Comparison of ENCODE assay signal across 30 cellular contexts in the genomic region with DNA sequence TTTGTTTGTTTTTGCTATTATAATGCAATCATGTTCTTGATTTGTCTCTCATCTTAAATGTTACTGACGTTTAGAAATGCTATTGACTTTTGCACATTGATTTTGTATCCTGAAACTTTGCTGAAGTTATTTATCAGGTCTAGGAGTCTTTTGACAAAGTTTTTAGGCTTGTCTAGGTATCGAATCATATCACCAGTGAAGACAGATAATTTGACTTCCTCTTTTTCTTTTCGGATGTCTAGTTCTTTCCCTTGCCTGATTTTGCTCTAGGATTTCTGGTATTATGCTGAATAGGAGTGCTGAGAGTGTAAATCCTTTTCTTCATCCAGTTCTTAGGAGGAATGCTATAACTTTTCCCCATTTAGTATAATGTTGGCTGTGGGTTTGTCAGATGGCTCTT.
"Had no signal": no experiment of that assay in that cellular context is flagged by ENCODE, and none has a peak within 500 bp of the region (broad histone marks: within the 10 kb centered on the region; RNA-seq: fewer than 3 reads in every experiment).

No MANE protein-coding gene starts in this region.

- H3K4me1 ChIP-seq: ascending aorta had no signal

- H3K9me3 ChIP-seq: ascending aorta had no signal

- H3K36me3 ChIP-seq: ascending aorta, cardiac muscle cell had no signal

- H3K27ac ChIP-seq: ascending aorta, cardiac muscle cell, VCaP had no signal

- ATAC-seq: activated CD4-positive, alpha-beta T cell treated with anti-CD3 and anti-CD28 coated beads for 36 hours; activated CD8-positive, alpha-beta memory T cell treated with anti-CD3 and anti-CD28 coated beads, Interleukin-2, amount 10 ng/mL, durations not matched to agents 7 days and 5 days; activated CD8-positive, alpha-beta T cell treated with anti-CD3 and anti-CD28 coated beads, Interleukin-2, amount 10 ng/mL, durations not matched to agents 7 days and 5 days; activated naive CD8-positive, alpha-beta T cell treated with anti-CD3 and anti-CD28 coated beads, Interleukin-2, amount 50 U/mL, for 24 hours had no signal

- DNase-seq: activated B cell treated with CpG ODN at 0.5 μM for 24 hours; activated CD4-positive, alpha-beta memory T cell treated with anti-CD3 and anti-CD28 coated beads, Interleukin-2, amount 10 ng/mL, durations not matched to agents 7 days and 5 days; activated CD4-positive, alpha-beta T cell treated with anti-CD3 and anti-CD28 coated beads for 1 hour; activated CD4-positive, alpha-beta T cell treated with anti-CD3 and anti-CD28 coated beads for 36 hours; activated CD4-positive, alpha-beta T cell treated with anti-CD3 and anti-CD28 coated beads for 48 hours; activated CD4-positive, alpha-beta T cell treated with anti-CD3 and anti-CD28 coated beads, Interleukin-2, amount 10 ng/mL, durations not matched to agents 7 days and 5 days; activated CD4-positive, alpha-beta T cell treated with anti-CD3 and anti-CD28 coated beads, Interleukin-2, amount 50 U/mL, for 48 hours; activated CD8-positive, alpha-beta memory T cell treated with anti-CD3 and anti-CD28 coated beads for 24 hours; activated CD8-positive, alpha-beta memory T cell treated with anti-CD3 and anti-CD28 coated beads, Interleukin-2, amount 10 ng/mL, durations not matched to agents 7 days and 5 days; activated CD8-positive, alpha-beta memory T cell treated with anti-CD3 and anti-CD28 coated beads, Interleukin-2, amount 50 U/mL, for 48 hours; activated CD8-positive, alpha-beta T cell treated with anti-CD3 and anti-CD28 coated beads, Interleukin-2, amount 10 ng/mL, durations not matched to agents 7 days and 5 days; activated effector memory CD4-positive, alpha-beta T cell treated with Interleukin-2 at 50 U/mL for 16 hours; activated gamma-delta T cell; activated naive CD4-positive, alpha-beta T cell treated with anti-CD3 and anti-CD28 coated beads, Interleukin-2, amount 10 ng/mL, durations not matched to agents 7 days and 5 days; activated naive CD4-positive, alpha-beta T cell treated with Interleukin-2 at 50 U/mL for 16 hours; activated naive CD8-positive, alpha-beta T cell treated with anti-CD3 and anti-CD28 coated beads, Interleukin-2, amount 10 ng/mL, durations not matched to agents 7 days and 5 days; activated naive CD8-positive, alpha-beta T cell treated with anti-CD3 and anti-CD28 coated beads, Interleukin-2, amount 50 U/mL, for 24 hours; activated T-cell treated with anti-CD3 and anti-CD28 coated beads, Interleukin-2, amount 50 U/mL, for 24 hours; activated T-cell treated with anti-CD3 and anti-CD28 coated beads, Interleukin-2, amount 50 U/mL, for 48 hours; amygdala; anterior cingulate cortex; caudate nucleus; cerebellar nuclear complex; T-helper 2 cell; T-helper 9 cell had no signal

- H3K27me3 ChIP-seq: ascending aorta, cardiac muscle cell had no signal

- FAIRE-seq: bronchial epithelial cell, TTC549 had no signal

- H3K4me3 ChIP-seq: ascending aorta, cardiac muscle cell had no signal
